ENCODE assay signal across 21 cellular contexts in the genomic region with DNA sequence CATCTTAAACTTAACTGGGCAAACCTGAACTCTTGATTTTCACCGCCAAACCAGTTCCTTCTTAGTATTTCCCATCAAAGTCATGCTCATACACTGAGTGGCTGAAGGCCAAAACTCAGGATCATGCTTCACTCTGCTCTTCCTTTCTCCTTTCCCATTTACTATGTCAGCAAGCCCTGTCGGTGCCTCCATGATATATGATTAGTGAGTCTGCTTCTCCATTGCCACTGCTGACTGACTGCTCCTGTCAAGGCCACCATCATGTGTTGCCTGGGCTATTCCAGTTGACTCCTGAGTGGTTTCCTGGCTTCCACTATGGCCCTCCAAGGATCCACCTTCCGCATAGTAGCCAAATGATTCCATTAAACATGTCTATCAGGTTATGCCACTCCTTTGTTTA.
"Had no signal": no experiment of that assay in that cellular context is flagged by ENCODE, and none has a peak within 500 bp of the region (broad histone marks: within the 10 kb centered on the region; RNA-seq: fewer than 3 reads in every experiment).

No MANE protein-coding gene starts in this region.

- H3K9me3 ChIP-seq: ascending aorta, body of pancreas, SJSA1 had no signal

- H3K36me3 ChIP-seq: ascending aorta, SJSA1 had no signal

- H3K27me3 ChIP-seq: ascending aorta, body of pancreas, SJSA1 had no signal

- H3K4me1 ChIP-seq: ascending aorta, body of pancreas had no signal

- H3K27ac ChIP-seq: ascending aorta, body of pancreas, SJSA1 had no signal

- ATAC-seq: activated naive CD4-positive, alpha-beta T cell treated with anti-CD3 and anti-CD28 coated beads, Interleukin-2, amount 50 U/mL, for 72 hours; activated naive CD8-positive, alpha-beta T cell treated with anti-CD3 and anti-CD28 coated beads, Interleukin-2, amount 50 U/mL, for 24 hours; body of pancreas; T-helper 17 cell had no signal

- H3K4me3 ChIP-seq: ascending aorta, body of pancreas, SJSA1 had no signal

- DNase-seq: activated B cell treated with CpG ODN at 0.5 μM for 24 hours; activated CD4-positive, alpha-beta memory T cell treated with anti-CD3 and anti-CD28 coated beads, Interleukin-2, amount 10 ng/mL, durations not matched to agents 7 days and 5 days; activated CD4-positive, alpha-beta T cell treated with anti-CD3 and anti-CD28 coated beads, Interleukin-2, amount 50 U/mL, for 1 hour; activated CD8-positive, alpha-beta memory T cell treated with anti-CD3 and anti-CD28 coated beads, Interleukin-2, amount 50 U/mL, for 4 hours; activated effector memory CD4-positive, alpha-beta T cell treated with anti-CD3 and anti-CD28 coated beads, Interleukin-2, amount 50 U/mL, for 16 hours; activated naive CD4-positive, alpha-beta T cell treated with Interleukin-2 at 50 U/mL for 16 hours; activated naive CD8-positive, alpha-beta T cell treated with anti-CD3 and anti-CD28 coated beads, Interleukin-2, amount 50 U/mL, for 24 hours; activated T-cell treated with anti-CD3 and anti-CD28 coated beads, Interleukin-2, amount 50 U/mL, for 1 hour; amniotic stem cell; body of pancreas; NCI-H146; NCI-H187 treated with DMSO at 0.1 percent for 48 hours; NCI-H2081 treated with DMSO at 0.1 percent for 48 hours; NCI-H446; NCI-H524; SHP77; T-helper 17 cell; T-helper 9 cell had no signal
